Comparison of ENCODE assay signal across 21 cellular contexts in genomic region chr2:69143726-69144360, GRCh38.
DNase-seq lines count a peak whose midpoint lies in the region; ATAC-seq, FAIRE-seq and TF ChIP-seq lines count a peak whose summit lies in the region.
"Had no signal": no experiment of that assay in that cellular context is flagged by ENCODE, and none has a peak within 500 bp of the region (broad histone marks: within the 10 kb centered on the region; RNA-seq: fewer than 3 reads in every experiment).

No MANE protein-coding gene starts in this region.

- FAIRE-seq in H54 (lab: Jason Lieb, UNC), result no peak
- FAIRE-seq: G401.6, GM19239 had no signal

- ATAC-seq in SK-N-SH treated with all-trans-retinoic acid at 6 μM for 48 hours, result peak; percentile 70
- ATAC-seq in right lobe of liver, result no peak
- no peak for ATAC-seq in activated CD4-positive, alpha-beta T cell treated with anti-CD3 and anti-CD28 coated beads for 36 hours
- no peak for ATAC-seq in CD8-positive, alpha-beta T cell
- ATAC-seq: effector memory CD8-positive, alpha-beta T cell; Right ventricle myocardium inferior had no signal

- no peak overlapping the region for H3K27ac ChIP-seq in right lobe of liver
- H3K27ac ChIP-seq in CD8-positive, alpha-beta T cell (ENCODE audit: low read depth, low read length), result no peak overlapping the region
- H3K27ac ChIP-seq: KMS-11, upper lobe of left lung had no signal

- CTCF ChIA-PET in activated CD4-positive, alpha-beta T cell treated with anti-CD3 and anti-CD28 coated beads for 36 hours (lab: Charles Lee), result no interaction called here
- CTCF ChIA-PET in CD8-positive, alpha-beta T cell (lab: Charles Lee), result no interaction called here

- H3K27me3 Mint-ChIP-seq in activated CD4-positive, alpha-beta T cell treated with anti-CD3 and anti-CD28 coated beads for 36 hours, result peaks cover 4% of the 10 kb centered on the region
- H3K27me3 Mint-ChIP-seq in CD8-positive, alpha-beta T cell (ENCODE audit: low read depth), result no peaks in the 10 kb centered on the region

- no peaks in the 10 kb centered on the region for H3K36me3 ChIP-seq in right lobe of liver
- no peaks in the 10 kb centered on the region for H3K36me3 ChIP-seq in CD8-positive, alpha-beta T cell (ENCODE audit: insufficient read depth, low read length)
- H3K36me3 ChIP-seq: gastrocnemius medialis, upper lobe of left lung had no signal

- H3K9me3 Mint-ChIP-seq in activated CD4-positive, alpha-beta T cell treated with anti-CD3 and anti-CD28 coated beads for 36 hours (ENCODE audit: low read depth), result no peaks in the 10 kb centered on the region
- H3K9me3 Mint-ChIP-seq in CD8-positive, alpha-beta T cell, result no peaks in the 10 kb centered on the region
- H3K9me3 Mint-ChIP-seq: activated T-helper 1 cell treated with anti-CD3 and anti-CD28 coated beads, Interleukin-12 subunit alpha, Interleukin-12 subunit beta, Interleukin-2, Interleukin-4 antibody, amounts not matched to agents 30 ng/mL and 10 ng/mL and 1 ng/mL, durations not matched to agents 14 hours and 24 hours and 36 hours; effector memory CD8-positive, alpha-beta T cell had no signal

- peak; percentile 29 for DNase-seq in H54 (ENCODE audit: insufficient read length, low spot score)
- peak; percentile 91 for DNase-seq in islet precursor cell
- DNase-seq in superior temporal gyrus (ENCODE audit: extremely low spot score), result peak; percentile 34
- no peak for DNase-seq in central memory CD4-positive, alpha-beta T cell
- DNase-seq in right lobe of liver, result no peak
- DNase-seq in activated CD4-positive, alpha-beta T cell treated with anti-CD3 and anti-CD28 coated beads for 36 hours, result no peak
- DNase-seq in CD8-positive, alpha-beta T cell, result no peak
- DNase-seq: activated CD4-positive, alpha-beta T cell treated with anti-CD3 and anti-CD28 coated beads, Interleukin-2, amount 50 U/mL, for 4 hours; effector memory CD8-positive, alpha-beta T cell; NCI-H1694; NCI-H748 treated with DMSO at 0.1 percent for 48 hours; T1000 had no signal

- no peak for TF ChIP-seq CTCF in right lobe of liver (IDR thresholded peaks at IDR 0.05)
- no peak for TF ChIP-seq CTCF in CD8-positive, alpha-beta T cell (IDR thresholded peaks at IDR 0.05)

- TF ChIP-seq POLR2A in H54 (IDR thresholded peaks at IDR 0.05; ENCODE audit: low read depth, low read length) (no peak), right lobe of liver (IDR thresholded peaks at IDR 0.05) (no peak)

- H3K9me3 ChIP-seq in right lobe of liver, result no peaks in the 10 kb centered on the region
- H3K9me3 ChIP-seq in CD8-positive, alpha-beta T cell (ENCODE audit: low read length), result no peaks in the 10 kb centered on the region
- H3K9me3 ChIP-seq: gastrocnemius medialis, upper lobe of left lung had no signal

- no peaks in the 10 kb centered on the region for H3K4me1 ChIP-seq in right lobe of liver
- H3K4me1 ChIP-seq in CD8-positive, alpha-beta T cell (ENCODE audit: insufficient read depth, low read length), result no peaks in the 10 kb centered on the region
- H3K4me1 ChIP-seq: upper lobe of left lung had no signal

- H3K27ac Mint-ChIP-seq in activated CD4-positive, alpha-beta T cell treated with anti-CD3 and anti-CD28 coated beads for 36 hours, result no peak overlapping the region
- H3K27ac Mint-ChIP-seq in CD8-positive, alpha-beta T cell, result no peak overlapping the region
- H3K27ac Mint-ChIP-seq: activated T-helper 1 cell treated with anti-CD3 and anti-CD28 coated beads, Interleukin-12 subunit alpha, Interleukin-12 subunit beta, Interleukin-2, Interleukin-4 antibody, amounts not matched to agents 30 ng/mL and 10 ng/mL and 1 ng/mL, durations not matched to agents 14 hours and 24 hours and 36 hours; effector memory CD8-positive, alpha-beta T cell had no signal

- 91% methylated on average over 4 of the region's 4 CpGs for WGBS in right lobe of liver (ENCODE audit: insufficient coverage, low coverage, low lambda C conversion rate, missing lambda C conversion rate)

- no peak overlapping the region for H3K4me3 ChIP-seq in right lobe of liver
- no peak overlapping the region for H3K4me3 ChIP-seq in CD8-positive, alpha-beta T cell (ENCODE audit: low read depth, low read length)
- H3K4me3 ChIP-seq: gastrocnemius medialis, upper lobe of left lung had no signal

- no peaks in the 10 kb centered on the region for H3K36me3 Mint-ChIP-seq in activated CD4-positive, alpha-beta T cell treated with anti-CD3 and anti-CD28 coated beads for 36 hours (ENCODE audit: low read depth)
- no peaks in the 10 kb centered on the region for H3K36me3 Mint-ChIP-seq in CD8-positive, alpha-beta T cell
- H3K36me3 Mint-ChIP-seq: CD14-positive monocyte had no signal

- H3K4me3 Mint-ChIP-seq in activated CD4-positive, alpha-beta T cell treated with anti-CD3 and anti-CD28 coated beads for 36 hours, result no peak overlapping the region
- H3K4me3 Mint-ChIP-seq in CD8-positive, alpha-beta T cell, result no peak overlapping the region
- H3K4me3 Mint-ChIP-seq: activated T-helper 1 cell treated with anti-CD3 and anti-CD28 coated beads, Interleukin-12 subunit alpha, Interleukin-12 subunit beta, Interleukin-2, Interleukin-4 antibody, amounts not matched to agents 30 ng/mL and 10 ng/mL and 1 ng/mL, durations not matched to agents 14 hours and 24 hours and 36 hours; CD14-positive monocyte; effector memory CD8-positive, alpha-beta T cell had no signal

- no peaks in the 10 kb centered on the region for H3K27me3 ChIP-seq in right lobe of liver
- H3K27me3 ChIP-seq in CD8-positive, alpha-beta T cell (ENCODE audit: insufficient read depth, low read length), result no peaks in the 10 kb centered on the region
- H3K27me3 ChIP-seq: gastrocnemius medialis, upper lobe of left lung had no signal

- intact Hi-C loops in right lobe of liver (cut with DNase I), result no loop called here
- intact Hi-C loops in activated CD4-positive, alpha-beta T cell treated with anti-CD3 and anti-CD28 coated beads for 36 hours (cut with DNase I, micrococcal nuclease), result no loop called here
- intact Hi-C loops in CD8-positive, alpha-beta T cell (cut with DNase I, micrococcal nuclease), result no loop called here

- POLR2A ChIA-PET in activated CD4-positive, alpha-beta T cell treated with anti-CD3 and anti-CD28 coated beads for 36 hours (lab: Charles Lee), result no interaction called here
- POLR2A ChIA-PET in CD8-positive, alpha-beta T cell (lab: Charles Lee), result no interaction called here

- no peaks in the 10 kb centered on the region for H3K4me1 Mint-ChIP-seq in activated CD4-positive, alpha-beta T cell treated with anti-CD3 and anti-CD28 coated beads for 36 hours
- H3K4me1 Mint-ChIP-seq in CD8-positive, alpha-beta T cell (ENCODE audit: low read depth), result no peaks in the 10 kb centered on the region

TF ChIP-seq in SK-N-SH treated with all-trans-retinoic acid at 6 μM for 48 hours, 23 proteins besides CTCF, POLR2A, EP300 and RAD21:
- TF ChIP-seq ISL1 (CRISPR knock-in tag; IDR thresholded peaks at IDR 0.05), result no peak
- TF ChIP-seq CSDC2 (CRISPR knock-in tag; IDR thresholded peaks at IDR 0.05), result no peak
- no peak for TF ChIP-seq GLIS3 (CRISPR knock-in tag; IDR thresholded peaks at IDR 0.05)
- TF ChIP-seq ZFP30 (CRISPR knock-in tag; IDR thresholded peaks at IDR 0.05), result no peak
- no peak for TF ChIP-seq ZNF70 (CRISPR knock-in tag; IDR thresholded peaks at IDR 0.05)
- TF ChIP-seq ZC3H10 (CRISPR knock-in tag; IDR thresholded peaks at IDR 0.05), result no peak
- TF ChIP-seq OSR1 (CRISPR knock-in tag; IDR thresholded peaks at IDR 0.05), result no peak
- TF ChIP-seq, protein P1, sequence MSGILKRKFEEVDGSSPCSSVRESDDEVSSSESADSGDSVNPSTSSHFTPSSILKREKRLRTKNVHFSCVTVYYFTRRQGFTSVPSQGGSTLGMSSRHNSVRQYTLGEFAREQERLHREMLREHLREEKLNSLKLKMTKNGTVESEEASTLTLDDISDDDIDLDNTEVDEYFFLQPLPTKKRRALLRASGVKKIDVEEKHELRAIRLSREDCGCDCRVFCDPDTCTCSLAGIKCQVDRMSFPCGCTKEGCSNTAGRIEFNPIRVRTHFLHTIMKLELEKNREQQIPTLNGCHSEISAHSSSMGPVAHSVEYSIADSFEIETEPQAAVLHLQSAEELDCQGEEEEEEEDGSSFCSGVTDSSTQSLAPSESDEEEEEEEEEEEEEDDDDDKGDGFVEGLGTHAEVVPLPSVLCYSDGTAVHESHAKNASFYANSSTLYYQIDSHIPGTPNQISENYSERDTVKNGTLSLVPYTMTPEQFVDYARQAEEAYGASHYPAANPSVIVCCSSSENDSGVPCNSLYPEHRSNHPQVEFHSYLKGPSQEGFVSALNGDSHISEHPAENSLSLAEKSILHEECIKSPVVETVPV (CRISPR knock-in tag; IDR thresholded peaks at IDR 0.05), result no peak
- no peak for TF ChIP-seq TOX (CRISPR knock-in tag; IDR thresholded peaks at IDR 0.05; ENCODE audit: borderline replicate concordance)
- no peak for TF ChIP-seq BACH2 (CRISPR knock-in tag; IDR thresholded peaks at IDR 0.05; ENCODE audit: borderline replicate concordance)
- TF ChIP-seq ZNF565 (CRISPR knock-in tag; conservative IDR thresholded peaks at IDR 0.05; ENCODE audit: low read depth), result no peak
- no peak for TF ChIP-seq PATZ1 (CRISPR knock-in tag; IDR thresholded peaks at IDR 0.05; ENCODE audit: borderline replicate concordance)
- TF ChIP-seq, protein P2, sequence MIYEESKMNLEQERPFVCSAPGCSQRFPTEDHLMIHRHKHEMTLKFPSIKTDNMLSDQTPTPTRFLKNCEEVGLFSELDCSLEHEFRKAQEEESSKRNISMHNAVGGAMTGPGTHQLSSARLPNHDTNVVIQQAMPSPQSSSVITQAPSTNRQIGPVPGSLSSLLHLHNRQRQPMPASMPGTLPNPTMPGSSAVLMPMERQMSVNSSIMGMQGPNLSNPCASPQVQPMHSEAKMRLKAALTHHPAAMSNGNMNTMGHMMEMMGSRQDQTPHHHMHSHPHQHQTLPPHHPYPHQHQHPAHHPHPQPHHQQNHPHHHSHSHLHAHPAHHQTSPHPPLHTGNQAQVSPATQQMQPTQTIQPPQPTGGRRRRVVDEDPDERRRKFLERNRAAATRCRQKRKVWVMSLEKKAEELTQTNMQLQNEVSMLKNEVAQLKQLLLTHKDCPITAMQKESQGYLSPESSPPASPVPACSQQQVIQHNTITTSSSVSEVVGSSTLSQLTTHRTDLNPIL (CRISPR knock-in tag; IDR thresholded peaks at IDR 0.05; ENCODE audit: low read depth), result no peak

Comparison
In these comparisons a context has a peak if more than half of its experiments do, and no peak if none do; other contexts are left out.
1. DNase-seq: peak in H54 (single experiment), islet precursor cell (single experiment) and superior temporal gyrus (single experiment); none in central memory CD4-positive, alpha-beta T cell (single experiment), right lobe of liver (0 of 3), activated CD4-positive, alpha-beta T cell treated with anti-CD3 and anti-CD28 coated beads for 36 hours (single experiment) and CD8-positive, alpha-beta T cell (0 of 7).